In genomic region chr7:8086239-8086638, GRCh38 we compare ENCODE assay signal across 26 cellular contexts.
"Had no signal": no experiment of that assay in that cellular context is flagged by ENCODE, and none has a peak within 500 bp of the region (broad histone marks: within the 10 kb centered on the region; RNA-seq: fewer than 3 reads in every experiment).

No MANE protein-coding gene starts in this region.

- H3K79me2 ChIP-seq: hepatocyte had no signal

- H3K9me3 Mint-ChIP-seq: mesothelial cell of epicardium, naive B cell, nephron progenitor cell had no signal

- H2AFZ ChIP-seq: hepatocyte had no signal

- H3K27ac ChIP-seq: esophagus muscularis mucosa, foreskin keratinocyte, gastroesophageal sphincter, heart left ventricle, hepatocyte, left lung, neutrophil, pancreas, stomach, thyroid gland had no signal

- H3K27me3 ChIP-seq: esophagus muscularis mucosa, foreskin keratinocyte, gastroesophageal sphincter, heart left ventricle, hepatocyte, left lung, neutrophil, pancreas, stomach, thyroid gland had no signal

- ATAC-seq: foreskin keratinocyte, gastroesophageal sphincter, heart left ventricle, left cardiac atrium, left lung, mucosa of descending colon, pancreas, sciatic nerve had no signal

- H3K27me3 Mint-ChIP-seq: naive B cell had no signal

- H3K27ac Mint-ChIP-seq: mesothelial cell of epicardium had no signal

- H3K4me1 ChIP-seq: esophagus muscularis mucosa, foreskin keratinocyte, gastroesophageal sphincter, heart left ventricle, left lung, pancreas had no signal

- H3K9me3 ChIP-seq: esophagus muscularis mucosa, gastroesophageal sphincter, heart left ventricle, left lung, mucosa of descending colon, neutrophil, pancreas, stomach, thyroid gland had no signal

- H3K4me3 Mint-ChIP-seq: mesothelial cell of epicardium, naive B cell, nephron progenitor cell had no signal

- H3K4me2 ChIP-seq: hepatocyte, smooth muscle cell had no signal

- DNase-seq: cerebellar nuclear complex; cortex of kidney; foreskin keratinocyte; heart left ventricle; left cardiac atrium; left lung; mesenchymal stem cell; mucosa of descending colon; naive B cell; nephron progenitor cell; pancreas; stimulated activated CD4-positive, alpha-beta T cell treated with anti-CD3 and anti-CD28 coated beads, Interleukin-12 subunit alpha, Interleukin-12 subunit beta, amount 100 ng/mL, for 4 hours; stimulated activated CD4-positive, alpha-beta T cell treated with anti-CD3 and anti-CD28 coated beads, Interleukin-1b, Interleukin-23, amount 100 ng/mL, for 48 hours; stimulated activated CD4-positive, alpha-beta T cell treated with anti-CD3 and anti-CD28 coated beads, Interleukin-4, amount 100 ng/mL, for 1 hour; stimulated activated CD8-positive, alpha-beta memory T cell treated with anti-CD3 and anti-CD28 coated beads, Interleukin-4, amount 100 ng/mL, for 48 hours; stimulated activated naive CD4-positive, alpha-beta T cell treated with Interleukin-2 at 50 U/mL for 16 hours; stomach; thyroid gland; trophoblast cell had no signal

- H3K4me1 Mint-ChIP-seq: mesothelial cell of epicardium, naive B cell, nephron progenitor cell had no signal
